Comparison of ENCODE assay signal across 8 cellular contexts in the genomic region with DNA sequence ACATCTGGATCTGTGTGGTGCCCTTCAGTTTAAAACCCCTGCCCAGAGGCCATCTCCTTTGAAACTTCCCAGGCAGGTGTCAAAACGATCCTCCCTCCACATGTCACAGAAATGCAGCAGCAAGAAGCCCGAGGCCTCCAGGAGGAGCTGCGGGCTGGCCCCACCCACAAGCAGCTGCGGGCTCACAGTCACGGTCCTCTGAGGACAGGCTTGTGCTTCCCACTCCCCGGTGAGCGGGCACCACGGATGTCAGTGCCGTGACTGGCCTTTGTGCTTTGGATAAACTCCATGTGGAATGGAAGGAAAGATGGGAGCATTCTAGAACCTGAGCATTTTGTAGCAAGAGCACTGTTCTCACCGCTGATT.
DNase-seq lines count a peak whose midpoint lies in the region; ATAC-seq and TF ChIP-seq lines count a peak whose summit lies in the region.

No MANE protein-coding gene starts in this region.

- no peaks in the 10 kb centered on the region for H3K36me3 ChIP-seq in H7 (replicated peaks; ENCODE audit: control insufficient read depth, insufficient read depth, low read length)

- H3K4me3 ChIP-seq in AG10803 (ENCODE audit: low read length) (peak overlapping the region; percentile 41), H7 (ENCODE audit: insufficient read depth, low read depth, low read length) (no peak overlapping the region)

- H3K9me3 Mint-ChIP-seq in activated naive CD8-positive, alpha-beta T cell treated with anti-CD3 and anti-CD28 coated beads, Interleukin-2, amount 50 U/mL, for 24 hours, result no peaks in the 10 kb centered on the region
- H3K9me3 Mint-ChIP-seq in memory B cell, result no peaks in the 10 kb centered on the region

- ATAC-seq in activated naive CD8-positive, alpha-beta T cell treated with anti-CD3 and anti-CD28 coated beads, Interleukin-2, amount 50 U/mL, for 24 hours, result no peak
- ATAC-seq in memory B cell (ENCODE audit: low read depth) (peak; percentile 14), HG03378 (IDR thresholded peaks at IDR 0.05; ENCODE audit: unreplicated experiment) (no peak), HG02623 (IDR thresholded peaks at IDR 0.05; ENCODE audit: unreplicated experiment) (no peak)

- H3K27ac Mint-ChIP-seq in activated naive CD8-positive, alpha-beta T cell treated with anti-CD3 and anti-CD28 coated beads, Interleukin-2, amount 50 U/mL, for 24 hours, result no peak overlapping the region
- H3K27ac Mint-ChIP-seq in memory B cell, result peak overlapping the region; percentile 97

- 0 out of 2 replicates have a peak, but pooled peaks have one; percentile 16 for TF ChIP-seq CTCF in AG10803 (conservative IDR thresholded peaks at IDR 0.05; ENCODE audit: low read length)

- H3K4me3 Mint-ChIP-seq in activated naive CD8-positive, alpha-beta T cell treated with anti-CD3 and anti-CD28 coated beads, Interleukin-2, amount 50 U/mL, for 24 hours, result peak overlapping the region; percentile 59
- peak overlapping the region; percentile 77 for H3K4me3 Mint-ChIP-seq in memory B cell

- H3K27me3 ChIP-seq in H7 (ENCODE audit: control insufficient read depth, insufficient read depth, low read length), result no peaks in the 10 kb centered on the region; the same call in 1 of the 2 replicates

- H3K27me3 Mint-ChIP-seq in activated naive CD8-positive, alpha-beta T cell treated with anti-CD3 and anti-CD28 coated beads, Interleukin-2, amount 50 U/mL, for 24 hours, result no peaks in the 10 kb centered on the region
- no peaks in the 10 kb centered on the region for H3K27me3 Mint-ChIP-seq in memory B cell

- H3K36me3 Mint-ChIP-seq in activated naive CD8-positive, alpha-beta T cell treated with anti-CD3 and anti-CD28 coated beads, Interleukin-2, amount 50 U/mL, for 24 hours (ENCODE audit: low read depth), result no peaks in the 10 kb centered on the region
- peaks cover 3% of the 10 kb centered on the region for H3K36me3 Mint-ChIP-seq in memory B cell

- peaks cover 27% of the 10 kb centered on the region for H3K4me1 Mint-ChIP-seq in activated naive CD8-positive, alpha-beta T cell treated with anti-CD3 and anti-CD28 coated beads, Interleukin-2, amount 50 U/mL, for 24 hours
- peaks cover 35% of the 10 kb centered on the region for H3K4me1 Mint-ChIP-seq in memory B cell

- DNase-seq in AG10803 (ENCODE audit: low read depth) (peak; percentile 64), H7 (peak; percentile 75), memory B cell (ENCODE audit: low spot score in 2 of 2) (peak in 1 of 2 donors; percentile 51), medulla oblongata (ENCODE audit: extremely low spot score) (no peak), epidermal melanocyte (ENCODE audit: insufficient read length, low spot score) (no peak)
- no peak for DNase-seq in activated naive CD8-positive, alpha-beta T cell treated with anti-CD3 and anti-CD28 coated beads, Interleukin-2, amount 50 U/mL, for 24 hours

Comparison
In these comparisons a context has a peak if more than half of its experiments do, and no peak if none do; other contexts are left out.
1. DNase-seq: peak in AG10803 (single experiment) and H7 (single experiment); none in activated naive CD8-positive, alpha-beta T cell treated with anti-CD3 and anti-CD28 coated beads, Interleukin-2, amount 50 U/mL, for 24 hours (single experiment), medulla oblongata (single experiment) and epidermal melanocyte (single experiment).